Comparison of ENCODE assay signal across 18 cellular contexts in genomic region chr9:4496497-4496896, GRCh38. TPM values are rescaled to one million over a fixed set of nuclear protein-coding genes. Genes with fewer than 3 reads are reported as not detected.
DNase-seq lines count a peak whose midpoint lies in the region; ATAC-seq and TF ChIP-seq lines count a peak whose summit lies in the region.
"Had no signal": no experiment of that assay in that cellular context is flagged by ENCODE, and none has a peak within 500 bp of the region (broad histone marks: within the 10 kb centered on the region; RNA-seq: fewer than 3 reads in every experiment).

No MANE protein-coding gene starts in this region.

- H3K9me3 ChIP-seq in thyroid gland, result no peaks in the 10 kb centered on the region
- H3K9me3 ChIP-seq: A549, HAP-1 had no signal

- H3K27me3 Mint-ChIP-seq in activated naive CD4-positive, alpha-beta T cell treated with anti-CD3 and anti-CD28 coated beads, Interleukin-2, amount 50 U/mL, for 24 hours, result peaks cover 32% of the 10 kb centered on the region

- peak overlapping the region; percentile 60 for H3K27ac Mint-ChIP-seq in activated naive CD4-positive, alpha-beta T cell treated with anti-CD3 and anti-CD28 coated beads, Interleukin-2, amount 50 U/mL, for 24 hours
- no peak overlapping the region for H3K27ac Mint-ChIP-seq in activated naive CD4-positive, alpha-beta T cell treated with anti-CD3 and anti-CD28 coated beads, Interleukin-2, amount 50 U/mL, for 72 hours
- H3K27ac Mint-ChIP-seq: CD4-positive, alpha-beta T cell had no signal

- WGBS in thyroid gland, 2 donors, result 86 to 91% methylated on average over 2 of the region's 2 CpGs

- intact Hi-C loops in Right ventricle myocardium superior (cut with DNase I), result no loop called here
- intact Hi-C loops in thyroid gland (cut with DNase I), result no loop called here

- DNase-seq in activated naive CD4-positive, alpha-beta T cell treated with anti-CD3 and anti-CD28 coated beads, Interleukin-2, amount 50 U/mL, for 72 hours (ENCODE audit: low spot score in 2 of 2), result no peak
- DNase-seq in M059J (ENCODE audit: low read depth) (peak; percentile 41), fibroblast of villous mesenchyme (ENCODE audit: low read depth) (peak; percentile 24), Right ventricle myocardium superior (no peak), H4 (ENCODE audit: low spot score) (no peak), thyroid gland (no peak)
- DNase-seq: AML-193; CD4-positive, alpha-beta T cell; DMS79 treated with DMSO at 0.1 percent for 48 hours; EL; GOT3; IMR-90 had no signal

- H3K27ac ChIP-seq in thyroid gland, result peak overlapping the region in 1 of 3 donors; percentile 77
- H3K27ac ChIP-seq: 22Rv1, A549, C4-2B had no signal

- no peaks in the 10 kb centered on the region for H3K36me3 ChIP-seq in thyroid gland
- H3K36me3 ChIP-seq: HAP-1 had no signal

- ATAC-seq in activated naive CD4-positive, alpha-beta T cell treated with anti-CD3 and anti-CD28 coated beads, Interleukin-2, amount 50 U/mL, for 72 hours, result no peak
- no peak for ATAC-seq in Right ventricle myocardium superior (ENCODE audit: poor library complexity)
- ATAC-seq: A549, K562 had no signal

- H3K27me3 ChIP-seq in thyroid gland, result no peaks in the 10 kb centered on the region

- no peak overlapping the region for H3K4me3 Mint-ChIP-seq in activated naive CD4-positive, alpha-beta T cell treated with anti-CD3 and anti-CD28 coated beads, Interleukin-2, amount 50 U/mL, for 24 hours
- H3K4me3 Mint-ChIP-seq: CD4-positive, alpha-beta T cell had no signal

- peaks cover 55 to 59% of the 10 kb centered on the region in 2 donors for H3K4me1 ChIP-seq in thyroid gland
- H3K4me1 ChIP-seq: A549 had no signal

- H3K4me3 ChIP-seq in fibroblast of villous mesenchyme (ENCODE audit: low read depth, low read length), result no peak overlapping the region
- no peak overlapping the region for H3K4me3 ChIP-seq in thyroid gland (replicated peaks in 1 of 3)
- H3K4me3 ChIP-seq: A549, HAP-1, K562 had no signal

- peaks cover 6% of the 10 kb centered on the region for H3K4me1 Mint-ChIP-seq in activated naive CD4-positive, alpha-beta T cell treated with anti-CD3 and anti-CD28 coated beads, Interleukin-2, amount 50 U/mL, for 24 hours

- no peaks in the 10 kb centered on the region for H3K9me3 Mint-ChIP-seq in activated naive CD4-positive, alpha-beta T cell treated with anti-CD3 and anti-CD28 coated beads, Interleukin-2, amount 50 U/mL, for 24 hours
- no peaks in the 10 kb centered on the region for H3K9me3 Mint-ChIP-seq in activated naive CD4-positive, alpha-beta T cell treated with anti-CD3 and anti-CD28 coated beads, Interleukin-2, amount 50 U/mL, for 72 hours
- H3K9me3 Mint-ChIP-seq: CD4-positive, alpha-beta T cell had no signal

- TF ChIP-seq POLR2A in thyroid gland (IDR thresholded peaks at IDR 0.05), result no peak

- TF ChIP-seq CTCF in fibroblast of villous mesenchyme (IDR thresholded peaks at IDR 0.05; ENCODE audit: insufficient read depth, low read depth, low read length) (no peak), thyroid gland (IDR thresholded peaks at IDR 0.05) (no peak)

- peaks cover 2% of the 10 kb centered on the region for H3K36me3 Mint-ChIP-seq in activated naive CD4-positive, alpha-beta T cell treated with anti-CD3 and anti-CD28 coated beads, Interleukin-2, amount 50 U/mL, for 24 hours
- H3K36me3 Mint-ChIP-seq in activated naive CD4-positive, alpha-beta T cell treated with anti-CD3 and anti-CD28 coated beads, Interleukin-2, amount 50 U/mL, for 72 hours, result peaks cover 0 to 7% of the 10 kb centered on the region in 2 donors

RNA-seq across cellular contexts. Expression of gene SLC1A1, which starts 6.2 kb away (rescaled TPM):
- total RNA-seq in activated naive CD4-positive, alpha-beta T cell treated with anti-CD3 and anti-CD28 coated beads, Interleukin-2, amount 50 U/mL, for 72 hours, result 1 to 10 TPM in 1 of 2 donors, not detected in 1; 1.4 TPM
- 14.7 and 20.6 TPM in 2 replicates for total RNA-seq in M059J (2014; rRNA removed; shearing (Covaris generic))
- total RNA-seq in fibroblast of villous mesenchyme, result 17.7 and 34.1 TPM in 2 replicates
- total RNA-seq in Right ventricle myocardium superior, result 2.5 TPM
- total RNA-seq in H4 (2014; rRNA removed; shearing (Covaris generic)), result 2.5 and 3.0 TPM in 2 replicates
- total RNA-seq in thyroid gland, result 10 to 100 TPM; 48.4 to 56.7 (median 49.7) TPM

Comparison
In these comparisons a context has a peak if more than half of its experiments do, and no peak if none do; other contexts are left out.
1. DNase-seq: peak in M059J (single experiment) and fibroblast of villous mesenchyme (single experiment); none in activated naive CD4-positive, alpha-beta T cell treated with anti-CD3 and anti-CD28 coated beads, Interleukin-2, amount 50 U/mL, for 72 hours (0 of 2), Right ventricle myocardium superior (single experiment), H4 (single experiment) and thyroid gland (0 of 2).